ENCODE assay signal across 10 cellular contexts in genomic region chr14:69481815-69482568, GRCh38. TPM values are rescaled to one million over a fixed set of nuclear protein-coding genes. Genes with fewer than 3 reads are reported as not detected.
DNase-seq lines count a peak whose midpoint lies in the region; ATAC-seq and TF ChIP-seq lines count a peak whose summit lies in the region.
"Had no signal": no experiment of that assay in that cellular context is flagged by ENCODE, and none has a peak within 500 bp of the region (broad histone marks: within the 10 kb centered on the region; RNA-seq: fewer than 3 reads in every experiment).

No MANE protein-coding gene starts in this region.

- no peaks in the 10 kb centered on the region for H3K9me3 Mint-ChIP-seq in type B pancreatic cell
- H3K9me3 Mint-ChIP-seq: central memory CD8-positive, alpha-beta T cell had no signal

- no peak overlapping the region for H3K27ac Mint-ChIP-seq in type B pancreatic cell

- H3K36me3 Mint-ChIP-seq in type B pancreatic cell: no peaks in the 10 kb centered on the region

- peaks cover 72% of the 10 kb centered on the region for H3K27me3 Mint-ChIP-seq in type B pancreatic cell

- H3K4me3 Mint-ChIP-seq in type B pancreatic cell: no peak overlapping the region
- H3K4me3 Mint-ChIP-seq: central memory CD8-positive, alpha-beta T cell had no signal

- TF ChIP-seq CTCF in GM13977 (IDR thresholded peaks at IDR 0.05; ENCODE audit: extremely low read depth, insufficient read depth, missing control alignments): no peak
- TF ChIP-seq CTCF in type B pancreatic cell (conservative IDR thresholded peaks at IDR 0.05): no peak

- peaks cover 4% of the 10 kb centered on the region for H3K4me1 Mint-ChIP-seq in type B pancreatic cell (ENCODE audit: unreplicated experiment)
- H3K4me1 Mint-ChIP-seq: central memory CD8-positive, alpha-beta T cell had no signal

- in situ Hi-C loops in GM13977 (cut with MboI; ENCODE audit: low pct_unique_long_range_greater_than_20kb, low sequenced_read_pairs, unreplicated experiment): no loop called here

- DNase-seq in GM13977 (ENCODE audit: low spot score) (peak; percentile 82), SIG-M5 treated with dmso at 0.1 percent for 504 hours (lab: John Stamatoyannopoulos, UW; ENCODE audit: unreplicated experiment) (peak; percentile 55), type B pancreatic cell (ENCODE audit: extremely low spot score, unreplicated experiment) (no peak), dedifferentiated amniotic fluid mesenchymal stem cell (ENCODE audit: extremely low spot score) (no peak), ureter (ENCODE audit: low spot score) (no peak), SKM-1 treated with dmso at 0.1 percent for 144 hours (lab: John Stamatoyannopoulos, UW; ENCODE audit: unreplicated experiment) (no peak)
- DNase-seq: right lobe of liver had no signal

- peak; percentile 93 for ATAC-seq in GM21381 (IDR thresholded peaks at IDR 0.05; ENCODE audit: unreplicated experiment)
- ATAC-seq in HG03175 (IDR thresholded peaks at IDR 0.05; ENCODE audit: unreplicated experiment): peak; percentile 93
- ATAC-seq: right lobe of liver had no signal

RNA-seq across cellular contexts. Expression of gene PLEKHD1, which starts 2.5 kb away (rescaled TPM):
- total RNA-seq in type B pancreatic cell (ENCODE audit: low replicate concordance): 0.12 and 0.48 TPM in 2 replicates
- 0.10 TPM for total RNA-seq in ureter

Comparison
In these comparisons a context has a peak if more than half of its experiments do, and no peak if none do; other contexts are left out.
1. DNase-seq: peak in GM13977 (single experiment) and SIG-M5 treated with dmso at 0.1 percent for 504 hours (single experiment); none in type B pancreatic cell (single experiment), dedifferentiated amniotic fluid mesenchymal stem cell (single experiment), ureter (single experiment) and SKM-1 treated with dmso at 0.1 percent for 144 hours (single experiment).